15 cellular contexts compared by ENCODE assay signal in the genomic region with DNA sequence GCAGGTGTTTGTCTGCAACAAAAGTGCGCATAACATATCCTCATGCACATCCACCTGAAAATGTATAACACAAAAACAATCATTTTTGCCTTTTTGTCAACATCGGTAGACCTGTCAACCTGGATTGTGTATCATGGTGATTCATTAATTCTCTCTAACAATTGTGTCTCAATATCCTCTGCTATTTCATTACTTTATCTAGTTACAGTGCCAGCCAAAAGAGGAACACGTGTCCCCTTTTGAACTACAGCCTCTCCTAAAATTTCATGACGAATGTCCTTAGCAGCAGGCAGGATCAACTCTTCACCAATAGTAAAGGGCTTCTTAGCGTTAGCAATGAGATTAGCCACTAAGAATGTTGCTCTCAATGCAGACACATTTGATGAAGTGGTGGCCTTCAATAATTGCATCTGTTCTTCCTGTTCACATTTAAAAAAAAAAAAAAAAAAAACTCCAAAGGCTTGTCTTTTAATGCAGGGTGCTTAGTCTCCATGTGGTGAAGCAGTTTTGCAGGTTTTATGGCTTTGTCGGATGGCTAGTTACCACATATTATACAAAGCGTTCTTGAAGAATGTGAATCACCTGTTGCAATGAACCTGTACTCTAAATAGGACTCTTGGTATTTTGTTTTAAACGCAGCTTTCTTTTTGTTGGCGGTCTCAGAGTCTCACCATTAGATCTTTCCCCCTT. TPM values are rescaled to one million over a fixed set of nuclear protein-coding genes. Genes with fewer than 3 reads are reported as not detected.
A peak's percentile ranks its signal among the peaks of the same experiment; 100 is the strongest.
DNase-seq lines count a peak whose midpoint lies in the region; ATAC-seq and TF ChIP-seq lines count a peak whose summit lies in the region.
"Had no signal": no experiment of that assay in that cellular context is flagged by ENCODE, and none has a peak within 500 bp of the region (broad histone marks: within the 10 kb centered on the region; RNA-seq: fewer than 3 reads in every experiment).

No MANE protein-coding gene starts in this region.

- peak overlapping the region; percentile 75 for H3K4me2 ChIP-seq in Loucy (ENCODE audit: low read depth, low read length, poor library complexity, severe bottlenecking)
- H3K4me2 ChIP-seq: A549 had no signal

- no peaks in the 10 kb centered on the region for H3K79me2 ChIP-seq in Loucy (ENCODE audit: insufficient read depth, low read length)

- ATAC-seq in HG02610 (IDR thresholded peaks at IDR 0.05; ENCODE audit: unreplicated experiment) (no peak), GM21526 (IDR thresholded peaks at IDR 0.05; ENCODE audit: low FRiP score, unreplicated experiment) (no peak), HG02938 (IDR thresholded peaks at IDR 0.05; ENCODE audit: unreplicated experiment) (no peak)
- ATAC-seq: A549 had no signal

- no peaks in the 10 kb centered on the region for H3K9me3 ChIP-seq in Loucy (ENCODE audit: insufficient read depth, low read depth, low read length)
- H3K9me3 ChIP-seq: A549, Caco-2 had no signal

- peak overlapping the region; percentile 59 for H3K4me3 ChIP-seq in Loucy (ENCODE audit: low read length, poor library complexity, severe bottlenecking)
- no peak overlapping the region for H3K4me3 ChIP-seq in epithelial cell of esophagus (ENCODE audit: low read length)
- H3K4me3 ChIP-seq: A549 had no signal

- TF ChIP-seq CTCF in Loucy (conservative IDR thresholded peaks at IDR 0.05; ENCODE audit: low read length) (no peak), epithelial cell of esophagus (IDR thresholded peaks at IDR 0.05; ENCODE audit: insufficient read depth, low read depth, low read length, missing control alignments) (no peak)

- no peaks in the 10 kb centered on the region for H3K36me3 ChIP-seq in Loucy (ENCODE audit: insufficient read depth, low read length)

- H3F3A ChIP-seq in Loucy (ENCODE audit: low read depth) = peaks cover 11% of the 10 kb centered on the region

- peaks cover 37% of the 10 kb centered on the region for H3K4me1 ChIP-seq in Loucy (ENCODE audit: insufficient read depth, low read length, poor library complexity, severe bottlenecking)
- H3K4me1 ChIP-seq: A549, Caco-2 had no signal

- peak overlapping the region; percentile 20; the same call in 1 of the 2 replicates for H2AFZ ChIP-seq in Loucy (ENCODE audit: low read length)

- no peaks in the 10 kb centered on the region for H3K9me2 ChIP-seq in Loucy (replicated peaks; ENCODE audit: low read depth, low read length)

- DNase-seq in NOMO-1 treated with dmso at 0.1 percent for 144 hours (lab: John Stamatoyannopoulos, UW; ENCODE audit: unreplicated experiment) = peak; percentile 36
- peak; percentile 67 for DNase-seq in epithelial cell of esophagus (ENCODE audit: low read depth)
- peak; percentile 7 for DNase-seq in renal cortical epithelial cell (ENCODE audit: low read depth)
- DNase-seq: Caco-2; CD4-positive, alpha-beta T cell; DMS153; DMS79; GDM1; H9; IMR-90 had no signal

- no peaks in the 10 kb centered on the region for H4K20me1 ChIP-seq in Loucy (ENCODE audit: insufficient read depth, low read length, poor library complexity, severe bottlenecking)

- H3K9ac ChIP-seq in Loucy (ENCODE audit: low read depth, low read length, poor library complexity, severe bottlenecking) = peak overlapping the region; percentile 58

- no peaks in the 10 kb centered on the region for H3K27me3 ChIP-seq in Loucy (ENCODE audit: insufficient read depth, low read length, poor library complexity, severe bottlenecking)

RNA-seq across cellular contexts. Expression of gene MCTP2, which starts 45.7 kb away (rescaled TPM):
- 14.8 and 26.6 TPM in 2 replicates for total RNA-seq in renal cortical epithelial cell

Comparison
In these comparisons a context has a peak if more than half of its experiments do, and no peak if none do; other contexts are left out.
1. DNase-seq: peak in every context shown above with its lines; median percentile 67 in epithelial cell of esophagus; 36 in NOMO-1 treated with dmso at 0.1 percent for 144 hours; 7 in renal cortical epithelial cell.